Comparison of ENCODE assay signal across 19 cellular contexts in the genomic region with DNA sequence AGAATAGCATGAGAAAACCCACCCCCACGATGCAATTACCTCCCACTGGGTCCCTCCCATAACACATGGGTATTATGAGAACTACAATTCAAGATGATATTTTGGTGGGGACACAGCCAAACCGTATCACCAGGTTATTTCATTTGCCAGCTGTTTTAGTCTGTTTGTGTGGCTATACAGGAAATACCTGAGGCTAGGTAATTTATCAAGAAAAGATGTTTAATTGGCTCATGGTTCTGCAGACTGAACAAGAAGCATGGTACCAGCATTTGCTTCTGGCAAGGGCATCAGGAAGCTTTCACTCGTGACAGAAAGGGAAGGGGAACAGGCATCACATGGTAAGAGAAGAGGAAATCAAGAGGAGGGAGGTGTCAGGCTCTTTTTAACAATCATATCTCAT.
"Had no signal": no experiment of that assay in that cellular context is flagged by ENCODE, and none has a peak within 500 bp of the region (broad histone marks: within the 10 kb centered on the region; RNA-seq: fewer than 3 reads in every experiment).

No MANE protein-coding gene starts in this region.

- FAIRE-seq: RCC 7860 had no signal

- DNase-seq: KBM-7, MV-4-11, NCI-H1048, NCI-H1105, NCI-H1417, NCI-H1436 treated with DMSO at 0.1 percent for 48 hours, NCI-H1694, NCI-H187 treated with DMSO at 0.1 percent for 48 hours, NCI-H2029 treated with DMSO at 0.1 percent for 48 hours, NCI-H2171 treated with DMSO at 0.1 percent for 48 hours, NCI-H345, NCI-H446 treated with DMSO at 0.1 percent for 48 hours, NCI-H510A treated with DMSO at 0.1 percent for 48 hours, NCI-H526, NCI-H774, SHP77 had no signal

- ATAC-seq: SK-N-SH treated with all-trans-retinoic acid at 6 μM for 48 hours had no signal

- H3K27ac ChIP-seq: RWPE1 had no signal
